Comparison of ENCODE assay signal across 8 cellular contexts in genomic region chr18:56575819-56576663, GRCh38.
A peak's percentile ranks its signal among the peaks of the same experiment; 100 is the strongest.
DNase-seq lines count a peak whose midpoint lies in the region; ATAC-seq and TF ChIP-seq lines count a peak whose summit lies in the region.

No MANE protein-coding gene starts in this region.

- DNase-seq in AG08396 (ENCODE audit: low spot score) (peak; percentile 64), RPMI7951 (ENCODE audit: low read depth) (peak; percentile 45), fibroblast of gingiva (ENCODE audit: low read depth) (peak; percentile 41), non-pigmented ciliary epithelial cell (ENCODE audit: low read depth) (peak; percentile 27)
- DNase-seq in stimulated activated CD8-positive, alpha-beta memory T cell treated with anti-CD3 and anti-CD28 coated beads, Interleukin-4, amount 100 ng/mL, for 48 hours, result no peak

- TF ChIP-seq CTCF in LNCAP (IDR thresholded peaks at IDR 0.05), result peak; percentile 77

- ATAC-seq in GM18519 (IDR thresholded peaks at IDR 0.05; ENCODE audit: low FRiP score, unreplicated experiment), result peak; percentile 58
- ATAC-seq in GM21717 (IDR thresholded peaks at IDR 0.05; ENCODE audit: unreplicated experiment), result no peak
